1 cellular context compared by ENCODE assay signal in the genomic region with DNA sequence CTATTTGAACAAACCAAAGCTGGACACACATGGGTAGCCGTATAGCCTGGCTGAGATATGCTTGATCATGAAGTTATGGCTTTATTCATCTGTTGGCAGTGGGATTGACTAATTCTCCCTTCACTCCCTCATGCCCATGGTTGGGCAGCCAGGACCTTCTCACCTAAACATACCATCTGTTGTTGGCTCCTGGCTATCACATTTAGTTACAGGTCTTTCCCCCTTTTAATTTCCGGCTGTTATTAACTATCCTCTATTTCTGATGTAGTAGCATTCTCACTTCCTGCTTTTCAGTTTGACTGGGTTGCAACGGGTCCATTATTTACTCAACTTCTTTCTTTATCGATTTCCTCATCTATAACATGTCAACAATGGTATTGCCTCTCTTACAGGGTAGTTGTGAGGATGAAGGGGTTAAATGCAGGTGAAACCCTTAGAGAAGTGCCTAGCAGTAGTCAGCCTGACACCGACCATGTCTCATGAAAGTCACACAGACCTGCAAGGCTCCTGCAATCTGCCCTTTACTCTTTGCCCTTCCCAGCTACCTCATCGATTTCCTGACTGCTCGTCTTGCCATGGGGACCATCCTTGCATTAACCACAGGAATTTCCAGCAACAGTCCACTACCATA.
A peak's percentile ranks its signal among the peaks of the same experiment; 100 is the strongest.
TF ChIP-seq lines count a peak whose summit lies in the region.

No MANE protein-coding gene starts in this region.

TF ChIP-seq in HepG2, 621 proteins besides CTCF, POLR2A, EP300 and RAD21 (continued from another document):
- TF ChIP-seq ZNF281 (CRISPR knock-in tag; IDR thresholded peaks at IDR 0.05; ENCODE audit: borderline replicate concordance) (no peak), HMGA1 (CRISPR knock-in tag; conservative IDR thresholded peaks at IDR 0.05) (no peak), CSRNP1 (CRISPR knock-in tag; IDR thresholded peaks at IDR 0.05) (no peak), ISL2 (CRISPR knock-in tag; IDR thresholded peaks at IDR 0.05) (no peak), ZNF512B (CRISPR knock-in tag; IDR thresholded peaks at IDR 0.05; ENCODE audit: borderline replicate concordance) (no peak), BHLHE40 (IDR thresholded peaks at IDR 0.05; ENCODE audit: low read length) (no peak), ZNF652 (CRISPR knock-in tag; IDR thresholded peaks at IDR 0.05; ENCODE audit: borderline replicate concordance, low read depth) (peak; percentile 54; the same call in 1 of the 2 replicates), FOXA3 (CRISPR knock-in tag; IDR thresholded peaks at IDR 0.05) (no peak), AHR (CRISPR knock-in tag; IDR thresholded peaks at IDR 0.05) (no peak), FLYWCH1 (CRISPR knock-in tag; IDR thresholded peaks at IDR 0.05) (no peak), ZBED4 (CRISPR knock-in tag; IDR thresholded peaks at IDR 0.05; ENCODE audit: borderline replicate concordance) (no peak), ZNF207 (IDR thresholded peaks at IDR 0.05; ENCODE audit: borderline replicate concordance) (no peak), ZSCAN29 (CRISPR knock-in tag; conservative IDR thresholded peaks at IDR 0.05) (no peak), ZHX1 (CRISPR knock-in tag; IDR thresholded peaks at IDR 0.05; ENCODE audit: low read depth) (no peak), NFYB (CRISPR knock-in tag; IDR thresholded peaks at IDR 0.05) (no peak), ZNF138 (CRISPR knock-in tag; IDR thresholded peaks at IDR 0.05; ENCODE audit: low read depth) (no peak), ZNF33B (CRISPR knock-in tag; IDR thresholded peaks at IDR 0.05) (no peak), SP2 (CRISPR knock-in tag; IDR thresholded peaks at IDR 0.05) (no peak), ERF (CRISPR knock-in tag; IDR thresholded peaks at IDR 0.05) (no peak)
- TF ChIP-seq, protein P1, sequence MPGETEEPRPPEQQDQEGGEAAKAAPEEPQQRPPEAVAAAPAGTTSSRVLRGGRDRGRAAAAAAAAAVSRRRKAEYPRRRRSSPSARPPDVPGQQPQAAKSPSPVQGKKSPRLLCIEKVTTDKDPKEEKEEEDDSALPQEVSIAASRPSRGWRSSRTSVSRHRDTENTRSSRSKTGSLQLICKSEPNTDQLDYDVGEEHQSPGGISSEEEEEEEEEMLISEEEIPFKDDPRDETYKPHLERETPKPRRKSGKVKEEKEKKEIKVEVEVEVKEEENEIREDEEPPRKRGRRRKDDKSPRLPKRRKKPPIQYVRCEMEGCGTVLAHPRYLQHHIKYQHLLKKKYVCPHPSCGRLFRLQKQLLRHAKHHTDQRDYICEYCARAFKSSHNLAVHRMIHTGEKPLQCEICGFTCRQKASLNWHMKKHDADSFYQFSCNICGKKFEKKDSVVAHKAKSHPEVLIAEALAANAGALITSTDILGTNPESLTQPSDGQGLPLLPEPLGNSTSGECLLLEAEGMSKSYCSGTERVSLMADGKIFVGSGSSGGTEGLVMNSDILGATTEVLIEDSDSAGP (CRISPR knock-in tag; IDR thresholded peaks at IDR 0.05; ENCODE audit: borderline replicate concordance): no peak
- TF ChIP-seq, protein P2, sequence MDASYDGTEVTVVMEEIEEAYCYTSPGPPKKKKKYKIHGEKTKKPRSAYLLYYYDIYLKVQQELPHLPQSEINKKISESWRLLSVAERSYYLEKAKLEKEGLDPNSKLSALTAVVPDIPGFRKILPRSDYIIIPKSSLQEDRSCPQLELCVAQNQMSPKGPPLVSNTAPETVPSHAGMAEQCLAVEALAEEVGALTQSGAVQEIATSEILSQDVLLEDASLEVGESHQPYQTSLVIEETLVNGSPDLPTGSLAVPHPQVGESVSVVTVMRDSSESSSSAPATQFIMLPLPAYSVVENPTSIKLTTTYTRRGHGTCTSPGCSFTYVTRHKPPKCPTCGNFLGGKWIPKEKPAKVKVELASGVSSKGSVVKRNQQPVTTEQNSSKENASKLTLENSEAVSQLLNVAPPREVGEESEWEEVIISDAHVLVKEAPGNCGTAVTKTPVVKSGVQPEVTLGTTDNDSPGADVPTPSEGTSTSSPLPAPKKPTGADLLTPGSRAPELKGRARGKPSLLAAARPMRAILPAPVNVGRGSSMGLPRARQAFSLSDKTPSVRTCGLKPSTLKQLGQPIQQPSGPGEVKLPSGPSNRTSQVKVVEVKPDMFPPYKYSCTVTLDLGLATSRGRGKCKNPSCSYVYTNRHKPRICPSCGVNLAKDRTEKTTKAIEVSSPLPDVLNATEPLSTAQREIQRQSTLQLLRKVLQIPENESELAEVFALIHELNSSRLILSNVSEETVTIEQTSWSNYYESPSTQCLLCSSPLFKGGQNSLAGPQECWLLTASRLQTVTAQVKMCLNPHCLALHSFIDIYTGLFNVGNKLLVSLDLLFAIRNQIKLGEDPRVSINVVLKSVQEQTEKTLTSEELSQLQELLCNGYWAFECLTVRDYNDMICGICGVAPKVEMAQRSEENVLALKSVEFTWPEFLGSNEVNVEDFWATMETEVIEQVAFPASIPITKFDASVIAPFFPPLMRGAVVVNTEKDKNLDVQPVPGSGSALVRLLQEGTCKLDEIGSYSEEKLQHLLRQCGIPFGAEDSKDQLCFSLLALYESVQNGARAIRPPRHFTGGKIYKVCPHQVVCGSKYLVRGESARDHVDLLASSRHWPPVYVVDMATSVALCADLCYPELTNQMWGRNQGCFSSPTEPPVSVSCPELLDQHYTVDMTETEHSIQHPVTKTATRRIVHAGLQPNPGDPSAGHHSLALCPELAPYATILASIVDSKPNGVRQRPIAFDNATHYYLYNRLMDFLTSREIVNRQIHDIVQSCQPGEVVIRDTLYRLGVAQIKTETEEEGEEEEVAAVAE (CRISPR knock-in tag; IDR thresholded peaks at IDR 0.05; ENCODE audit: borderline replicate concordance): no peak
- TF ChIP-seq, protein P3, sequence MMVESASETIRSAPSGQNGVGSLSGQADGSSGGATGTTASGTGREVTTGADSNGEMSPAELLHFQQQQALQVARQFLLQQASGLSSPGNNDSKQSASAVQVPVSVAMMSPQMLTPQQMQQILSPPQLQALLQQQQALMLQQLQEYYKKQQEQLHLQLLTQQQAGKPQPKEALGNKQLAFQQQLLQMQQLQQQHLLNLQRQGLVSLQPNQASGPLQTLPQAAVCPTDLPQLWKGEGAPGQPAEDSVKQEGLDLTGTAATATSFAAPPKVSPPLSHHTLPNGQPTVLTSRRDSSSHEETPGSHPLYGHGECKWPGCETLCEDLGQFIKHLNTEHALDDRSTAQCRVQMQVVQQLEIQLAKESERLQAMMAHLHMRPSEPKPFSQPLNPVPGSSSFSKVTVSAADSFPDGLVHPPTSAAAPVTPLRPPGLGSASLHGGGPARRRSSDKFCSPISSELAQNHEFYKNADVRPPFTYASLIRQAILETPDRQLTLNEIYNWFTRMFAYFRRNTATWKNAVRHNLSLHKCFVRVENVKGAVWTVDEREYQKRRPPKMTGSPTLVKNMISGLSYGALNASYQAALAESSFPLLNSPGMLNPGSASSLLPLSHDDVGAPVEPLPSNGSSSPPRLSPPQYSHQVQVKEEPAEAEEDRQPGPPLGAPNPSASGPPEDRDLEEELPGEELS (CRISPR knock-in tag; IDR thresholded peaks at IDR 0.05): no peak
